ENCODE assay signal across 1 cellular context in genomic region chr4:108130955-108131354, GRCh38.
TF ChIP-seq lines count a peak whose summit lies in the region.

No MANE protein-coding gene starts in this region.

TF ChIP-seq in SK-N-SH treated with all-trans-retinoic acid at 6 μM for 48 hours, 23 proteins besides CTCF, POLR2A, EP300 and RAD21 (continued from another document):
- no peak for TF ChIP-seq TSHZ2 (CRISPR knock-in tag; IDR thresholded peaks at IDR 0.05)
